ENCODE assay signal across 9 cellular contexts in the genomic region with DNA sequence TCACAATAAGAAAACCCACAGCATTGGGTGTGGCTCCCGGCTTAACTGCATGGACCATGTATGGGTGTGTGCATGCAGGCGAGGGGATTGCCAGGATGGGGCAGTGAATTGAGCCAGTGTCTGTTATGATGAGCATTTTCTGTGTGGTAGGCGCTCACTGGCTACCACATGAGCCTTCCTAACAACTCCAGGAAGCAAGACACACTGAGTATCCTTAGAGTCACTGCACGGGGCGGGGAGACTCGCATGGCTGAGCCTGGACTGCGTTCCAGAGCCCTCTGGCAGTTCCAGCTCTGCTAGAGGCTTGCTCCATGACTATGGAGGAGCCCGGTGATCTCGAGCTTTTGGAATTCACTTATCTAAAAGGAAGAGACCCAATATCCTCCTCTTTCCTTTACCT.
A peak's percentile ranks its signal among the peaks of the same experiment; 100 is the strongest.
DNase-seq lines count a peak whose midpoint lies in the region; ATAC-seq, FAIRE-seq and TF ChIP-seq lines count a peak whose summit lies in the region.
"Had no signal": no experiment of that assay in that cellular context is flagged by ENCODE, and none has a peak within 500 bp of the region (broad histone marks: within the 10 kb centered on the region; RNA-seq: fewer than 3 reads in every experiment).

No MANE protein-coding gene starts in this region.

- CTCF ChIA-PET in AG04450 (lab: Charles Lee) (interaction anchor here (1.1 kb wide), 1 partner anchor 276 kb away, joined by 6 read pairs; no protein-coding TSS in a partner anchor), T-cell (lab: Charles Lee) (interaction anchor here in 1 of 2 donors (0.7 kb wide), 1 partner anchor 45 kb away, joined by 3 read pairs; no protein-coding TSS in a partner anchor)

- ATAC-seq in T-cell (replicated peaks in 1 of 4) (no peak), HG02588 (IDR thresholded peaks at IDR 0.05; ENCODE audit: unreplicated experiment) (no peak), HG03342 (IDR thresholded peaks at IDR 0.05; ENCODE audit: unreplicated experiment) (no peak)

- H3K4me3 Mint-ChIP-seq in brain (peak overlapping the region in 4 of 5 experiments; percentile 9 to 71 (median 40)), T-cell (no peak overlapping the region)

- H4K20me1 ChIP-seq in Karpas-422 (ENCODE audit: insufficient read depth, low read depth, low read length): no peaks in the 10 kb centered on the region
- H4K20me1 ChIP-seq in keratinocyte (ENCODE audit: control insufficient read depth, extremely low read depth, insufficient read depth, low read length): no peaks in the 10 kb centered on the region

- H3K27me3 ChIP-seq in AG04450 (ENCODE audit: control insufficient read depth, insufficient read depth, low read length) (no peaks in the 10 kb centered on the region), Karpas-422 (ENCODE audit: low read length) (no peaks in the 10 kb centered on the region), keratinocyte (ENCODE audit: control insufficient read depth, extremely low read depth, insufficient read depth, low read length) (no peaks in the 10 kb centered on the region)
- H3K27me3 ChIP-seq: colonic mucosa had no signal

- peaks cover 50% of the 10 kb centered on the region for H3K4me1 Mint-ChIP-seq in brain
- peaks cover 12 to 23% (median 19%) of the 10 kb centered on the region in 3 donors for H3K4me1 Mint-ChIP-seq in T-cell

- POLR2A ChIA-PET in AG04450 (lab: Yijun Ruan, JAX) (no interaction called here), T-cell (lab: Charles Lee) (no interaction called here)

- H3K79me2 ChIP-seq in Karpas-422 (ENCODE audit: low read length) (peaks cover 75% of the 10 kb centered on the region), keratinocyte (ENCODE audit: control insufficient read depth, insufficient read depth, low read length) (no peaks in the 10 kb centered on the region)

- H3K27me3 Mint-ChIP-seq in brain: no peaks in the 10 kb centered on the region
- no peaks in the 10 kb centered on the region for H3K27me3 Mint-ChIP-seq in T-cell

- no peaks in the 10 kb centered on the region for H3K9me2 ChIP-seq in Karpas-422 (replicated peaks; ENCODE audit: insufficient read depth, low read length)

- no peak overlapping the region for H3K4me3 ChIP-seq in AG04450 (ENCODE audit: low read depth, low read length)
- H3K4me3 ChIP-seq in Karpas-422 (ENCODE audit: low read length): no peak overlapping the region
- no peak overlapping the region for H3K4me3 ChIP-seq in keratinocyte (ENCODE audit: control insufficient read depth in 2 of 3, extremely low read depth in 1 of 3, insufficient read depth in 2 of 3, low read depth in 1 of 3, low read length in 3 of 3)
- H3K4me3 ChIP-seq: colonic mucosa had no signal

- peak; percentile 46 for FAIRE-seq in keratinocyte (lab: Jason Lieb, UNC)

- H3K4me2 ChIP-seq in Karpas-422 (ENCODE audit: low read depth, low read length, poor library complexity, severe bottlenecking): no peak overlapping the region
- H3K4me2 ChIP-seq in keratinocyte (ENCODE audit: control insufficient read depth, extremely low read depth, insufficient read depth, low read depth, low read length): no peak overlapping the region

- TF ChIP-seq CTCF in AG04450 (IDR thresholded peaks at IDR 0.05; ENCODE audit: low read depth, low read length) (no peak), brain (conservative IDR thresholded peaks at IDR 0.05) (no peak), keratinocyte (optimal IDR thresholded peaks at IDR 0.05 in 1 of 3, IDR thresholded peaks at IDR 0.05 in 1 of 3, conservative IDR thresholded peaks at IDR 0.05 in 1 of 3; ENCODE audit: extremely low read depth in 1 of 3, insufficient read depth in 2 of 3, low read length in 3 of 3) (no peak)

- no peaks in the 10 kb centered on the region; the same call in 1 of the 2 replicates for H3K9me3 ChIP-seq in AG04450 (ENCODE audit: control insufficient read depth, insufficient read depth, low read length)
- no peaks in the 10 kb centered on the region for H3K9me3 ChIP-seq in Karpas-422 (ENCODE audit: low read length)
- no peaks in the 10 kb centered on the region for H3K9me3 ChIP-seq in keratinocyte (ENCODE audit: control insufficient read depth, low read depth, low read length)
- H3K9me3 ChIP-seq: colonic mucosa had no signal

- H3K27ac Mint-ChIP-seq in brain (peak overlapping the region; percentile 92 to 98 (median 93)), T-cell (no peak overlapping the region)

- dilution Hi-C loops in keratinocyte (cut with MboI; ENCODE audit: extremely low pct_ligation_motif_present, low sequenced_read_pairs): no loop called here

- H3K27ac ChIP-seq in AG04450 (ENCODE audit: low read depth, low read length): no peak overlapping the region
- H3K27ac ChIP-seq in Karpas-422 (ENCODE audit: low read length): peak overlapping the region; percentile 100
- no peak overlapping the region for H3K27ac ChIP-seq in keratinocyte (ENCODE audit: control insufficient read depth, insufficient read depth, low read length)
- H3K27ac ChIP-seq: colonic mucosa had no signal

- H2AFZ ChIP-seq in Karpas-422 (ENCODE audit: low read length) (no peak overlapping the region), keratinocyte (ENCODE audit: control insufficient read depth, low read length) (peak overlapping the region; percentile 53)

- no peak overlapping the region for H3K9ac ChIP-seq in Karpas-422 (ENCODE audit: low read length)
- H3K9ac ChIP-seq in keratinocyte (ENCODE audit: control insufficient read depth, extremely low read depth, insufficient read depth, low read length): no peak overlapping the region

- H3K9me3 Mint-ChIP-seq in brain (peaks cover 0 to 7% (median 1%) of the 10 kb centered on the region in 5 experiments), T-cell (no peaks in the 10 kb centered on the region)

- peaks cover 6% of the 10 kb centered on the region for H3K36me3 Mint-ChIP-seq in brain
- H3K36me3 Mint-ChIP-seq in T-cell: no peaks in the 10 kb centered on the region

- H3K9me1 ChIP-seq in keratinocyte (ENCODE audit: control insufficient read depth, extremely low read depth, insufficient read depth, low read length): no peaks in the 10 kb centered on the region

- H3K4me1 ChIP-seq in Karpas-422 (ENCODE audit: low read length): peaks cover 96% of the 10 kb centered on the region
- peaks cover 24% of the 10 kb centered on the region for H3K4me1 ChIP-seq in keratinocyte (ENCODE audit: control insufficient read depth, extremely low read depth, insufficient read depth, low read length)
- H3K4me1 ChIP-seq: colonic mucosa had no signal

- peak; percentile 21 for DNase-seq in AG04450 (ENCODE audit: low read depth, low spot score)
- no peak for DNase-seq in Karpas-422
- no peak for DNase-seq in keratinocyte (ENCODE audit: low read depth, low spot score)
- no peak for DNase-seq in T-cell
- DNase-seq in SW480 (ENCODE audit: low spot score): no peak
- DNase-seq: colonic mucosa had no signal

- H3K36me3 ChIP-seq in Karpas-422 (ENCODE audit: insufficient read depth, low read length) (0 out of 2 replicates have a peak, but pooled peaks cover 3% of the 10 kb centered on the region), keratinocyte (ENCODE audit: control insufficient read depth in 2 of 2, extremely low read depth in 1 of 2, insufficient read depth in 2 of 2, low read length in 2 of 2) (no peaks in the 10 kb centered on the region)
- H3K36me3 ChIP-seq: colonic mucosa had no signal

Comparison
In these comparisons a context has a peak if more than half of its experiments do, and no peak if none do; other contexts are left out.
1. H3K27ac Mint-ChIP-seq: peak in brain (5 of 5); none in T-cell (0 of 2).
2. H3K4me3 Mint-ChIP-seq: peak in brain (4 of 5); none in T-cell (0 of 3).